Comparison of ENCODE assay signal across 8 cellular contexts in genomic region chr19:10111405-10111811, GRCh38. TPM values are rescaled to one million over a fixed set of nuclear protein-coding genes. Genes with fewer than 3 reads are reported as not detected.
DNase-seq lines count a peak whose midpoint lies in the region; ATAC-seq and TF ChIP-seq lines count a peak whose summit lies in the region.

P2RY11 (plus strand) TSS chr19:10111693; CDS start chr19:10111722, 29 bp downstream.

- no peak for TF ChIP-seq POLR2A in esophagus muscularis mucosa (IDR thresholded peaks at IDR 0.05; ENCODE audit: low read depth)

- H3K9me2 ChIP-seq in Loucy (replicated peaks; ENCODE audit: low read depth, low read length), result no peaks in the 10 kb centered on the region

- no peaks in the 10 kb centered on the region for H3K9me3 Mint-ChIP-seq in activated naive CD4-positive, alpha-beta T cell treated with anti-CD3 and anti-CD28 coated beads, Interleukin-2, amount 50 U/mL, for 72 hours
- H3K9me3 Mint-ChIP-seq in osteocyte (ENCODE audit: unreplicated experiment), result no peaks in the 10 kb centered on the region

- TF ChIP-seq EP300 in esophagus muscularis mucosa (IDR thresholded peaks at IDR 0.05), result no peak

- H3K9me3 ChIP-seq in Loucy (ENCODE audit: insufficient read depth, low read depth, low read length) (no peaks in the 10 kb centered on the region), esophagus muscularis mucosa (no peaks in the 10 kb centered on the region)

- peak; percentile 12 to 33 for ATAC-seq in activated naive CD4-positive, alpha-beta T cell treated with anti-CD3 and anti-CD28 coated beads, Interleukin-2, amount 50 U/mL, for 72 hours

- peaks cover 8% of the 10 kb centered on the region for H3K4me1 ChIP-seq in Loucy (ENCODE audit: insufficient read depth, low read length, poor library complexity, severe bottlenecking)
- H3K4me1 ChIP-seq in esophagus muscularis mucosa, result peaks cover 9 to 39% (median 27%) of the 10 kb centered on the region in 4 donors

- H2AFZ ChIP-seq in Loucy (ENCODE audit: low read length), result no peak within 1 kb of the TSS

- H3F3A ChIP-seq in Loucy (ENCODE audit: low read depth), result peaks cover 6% of the 10 kb centered on the region; the same call in 1 of the 2 replicates

- H3K4me3 Mint-ChIP-seq in osteocyte (ENCODE audit: unreplicated experiment), result no peak within 1 kb of the TSS

- intact Hi-C loops in esophagus muscularis mucosa (cut with DNase I), result no loop called here

- peaks cover 54% of the 10 kb centered on the region for H3K79me2 ChIP-seq in Loucy (ENCODE audit: insufficient read depth, low read length)

- peak within 1 kb of the TSS; percentile 2 for H3K4me2 ChIP-seq in Loucy (ENCODE audit: low read depth, low read length, poor library complexity, severe bottlenecking)

- H3K27ac ChIP-seq in esophagus muscularis mucosa (replicated peaks in 1 of 4), result peak within 1 kb of the TSS in 1 of 4 donors; percentile 3

- no peaks in the 10 kb centered on the region for H3K27me3 Mint-ChIP-seq in osteocyte (ENCODE audit: unreplicated experiment)

- H3K4me3 ChIP-seq in Loucy (ENCODE audit: low read length, poor library complexity, severe bottlenecking) (no peak within 1 kb of the TSS), esophagus muscularis mucosa (no peak within 1 kb of the TSS)

- DNase-seq in GF-D8 (lab: John Stamatoyannopoulos, UW), result peak; percentile 90
- peak in 1 of 2 donors; percentile 70 for DNase-seq in activated naive CD4-positive, alpha-beta T cell treated with anti-CD3 and anti-CD28 coated beads, Interleukin-2, amount 50 U/mL, for 72 hours (ENCODE audit: low spot score in 2 of 2)
- no peak for DNase-seq in osteocyte (ENCODE audit: extremely low spot score, unreplicated experiment)
- DNase-seq in esophagus muscularis mucosa (ENCODE audit: extremely low spot score), result no peak
- DNase-seq in T1000 (lab: John Stamatoyannopoulos, UW), result no peak
- DNase-seq in NCI-H1092 (lab: John Stamatoyannopoulos, UW), result no peak
- no peak for DNase-seq in AML-193 (lab: John Stamatoyannopoulos, UW)

- H3K4me1 Mint-ChIP-seq in osteocyte (ENCODE audit: unreplicated experiment), result peaks cover 18% of the 10 kb centered on the region

- H3K36me3 Mint-ChIP-seq in activated naive CD4-positive, alpha-beta T cell treated with anti-CD3 and anti-CD28 coated beads, Interleukin-2, amount 50 U/mL, for 72 hours, result peaks cover 33 to 56% of the 10 kb centered on the region in 2 donors
- peaks cover 20% of the 10 kb centered on the region for H3K36me3 Mint-ChIP-seq in osteocyte (ENCODE audit: unreplicated experiment)

- H3K9ac ChIP-seq in Loucy (ENCODE audit: low read depth, low read length, poor library complexity, severe bottlenecking), result no peak within 1 kb of the TSS

- peak within 1 kb of the TSS; percentile 85 to 92 for H3K27ac Mint-ChIP-seq in activated naive CD4-positive, alpha-beta T cell treated with anti-CD3 and anti-CD28 coated beads, Interleukin-2, amount 50 U/mL, for 72 hours
- peak within 1 kb of the TSS; percentile 27 for H3K27ac Mint-ChIP-seq in osteocyte (ENCODE audit: unreplicated experiment)

- H3K27me3 ChIP-seq in Loucy (ENCODE audit: insufficient read depth, low read length, poor library complexity, severe bottlenecking), result no peaks in the 10 kb centered on the region
- no peaks in the 10 kb centered on the region for H3K27me3 ChIP-seq in esophagus muscularis mucosa

- H4K20me1 ChIP-seq in Loucy (ENCODE audit: insufficient read depth, low read length, poor library complexity, severe bottlenecking), result peaks cover 63% of the 10 kb centered on the region

- H3K36me3 ChIP-seq in Loucy (ENCODE audit: insufficient read depth, low read length), result peaks cover 56% of the 10 kb centered on the region; the same call in 1 of the 2 replicates
- H3K36me3 ChIP-seq in esophagus muscularis mucosa, result peaks cover 54 to 76% (median 72%) of the 10 kb centered on the region in 4 donors

- no peak for TF ChIP-seq CTCF in Loucy (conservative IDR thresholded peaks at IDR 0.05; ENCODE audit: low read length)
- TF ChIP-seq CTCF in osteocyte (IDR thresholded peaks at IDR 0.05), result no peak
- no peak for TF ChIP-seq CTCF in esophagus muscularis mucosa (IDR thresholded peaks at IDR 0.05)

- 47% methylated on average over 7 of the region's 8 CpGs for WGBS in esophagus muscularis mucosa

RNA-seq across cellular contexts. Expression of gene P2RY11, which starts in this region (rescaled TPM):
- total RNA-seq in activated naive CD4-positive, alpha-beta T cell treated with anti-CD3 and anti-CD28 coated beads, Interleukin-2, amount 50 U/mL, for 72 hours, result 100 to 1,000 TPM in 1 of 2 donors, 10 to 100 TPM in 1; 18.1 to 101 TPM
- 11.8 and 15.7 TPM in 2 replicates for total RNA-seq in osteocyte
- total RNA-seq in esophagus muscularis mucosa, result 10 to 100 TPM in 1 of 4 donors, 1 to 10 TPM in 3; 4.9 to 11.3 (median 8.5) TPM
